In the genomic region with DNA sequence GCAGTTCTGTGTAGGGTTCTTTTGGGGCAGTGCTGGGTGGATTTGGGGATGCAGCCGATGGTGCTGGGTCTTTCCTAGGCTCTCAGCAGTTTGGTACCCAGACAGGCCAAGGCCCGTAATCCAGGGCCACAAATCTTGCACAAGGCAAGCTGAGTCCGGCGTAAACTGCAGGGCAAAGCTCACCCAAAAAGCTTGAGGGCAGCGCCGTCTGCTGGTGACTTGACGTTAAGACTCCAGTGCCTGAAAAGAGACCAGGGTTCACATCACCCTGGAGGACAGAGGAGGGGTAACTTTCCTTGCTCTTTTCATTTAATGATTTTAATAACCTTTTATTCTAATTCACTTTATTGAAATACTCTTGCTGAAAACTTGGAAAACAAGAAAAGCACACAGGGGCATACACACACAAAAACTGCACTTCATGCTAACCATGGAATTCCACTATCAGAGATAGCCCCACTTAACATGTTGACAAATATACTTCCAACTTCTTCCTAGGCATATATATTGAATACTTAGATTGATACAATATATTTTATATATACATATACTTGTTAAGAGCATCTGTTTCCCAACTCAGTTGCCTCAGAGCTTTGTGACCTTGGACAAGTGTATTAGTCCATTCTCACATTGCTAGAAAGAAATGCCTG, we compare ENCODE assay signal across 1 cellular context.
A peak's percentile ranks its signal among the peaks of the same experiment; 100 is the strongest.
TF ChIP-seq lines count a peak whose summit lies in the region.

No MANE protein-coding gene starts in this region.

TF ChIP-seq in H1, 55 proteins besides CTCF, POLR2A, EP300 and RAD21 (continued from another document):
- TF ChIP-seq, protein P1, sequence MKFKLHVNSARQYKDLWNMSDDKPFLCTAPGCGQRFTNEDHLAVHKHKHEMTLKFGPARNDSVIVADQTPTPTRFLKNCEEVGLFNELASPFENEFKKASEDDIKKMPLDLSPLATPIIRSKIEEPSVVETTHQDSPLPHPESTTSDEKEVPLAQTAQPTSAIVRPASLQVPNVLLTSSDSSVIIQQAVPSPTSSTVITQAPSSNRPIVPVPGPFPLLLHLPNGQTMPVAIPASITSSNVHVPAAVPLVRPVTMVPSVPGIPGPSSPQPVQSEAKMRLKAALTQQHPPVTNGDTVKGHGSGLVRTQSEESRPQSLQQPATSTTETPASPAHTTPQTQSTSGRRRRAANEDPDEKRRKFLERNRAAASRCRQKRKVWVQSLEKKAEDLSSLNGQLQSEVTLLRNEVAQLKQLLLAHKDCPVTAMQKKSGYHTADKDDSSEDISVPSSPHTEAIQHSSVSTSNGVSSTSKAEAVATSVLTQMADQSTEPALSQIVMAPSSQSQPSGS (IDR thresholded peaks at IDR 0.05; ENCODE audit: low read length), result 0 out of 2 replicates have a peak, but pooled peaks have one; percentile 36
